In the genomic region with DNA sequence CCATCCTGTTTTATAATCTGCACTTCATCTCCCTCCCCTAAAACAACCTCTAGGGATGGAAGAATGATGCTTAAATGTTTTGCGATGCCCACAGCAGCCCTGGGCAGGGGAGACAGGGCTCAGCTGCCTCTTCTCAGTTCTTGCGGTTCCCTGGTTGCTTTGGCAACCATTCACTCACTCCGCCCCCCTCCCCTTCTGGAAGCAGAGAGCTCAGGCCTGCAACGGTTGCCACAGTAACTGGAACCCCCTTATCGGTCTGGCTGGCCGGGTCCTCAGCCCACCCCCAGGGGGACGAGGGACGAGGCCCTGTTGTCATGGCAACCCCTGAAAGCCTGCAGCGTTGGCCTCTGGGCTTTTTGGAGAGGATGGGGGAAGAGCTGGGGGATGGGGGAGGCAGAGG, we compare ENCODE assay signal across 2 cellular contexts.
TF ChIP-seq lines count a peak whose summit lies in the region.

No MANE protein-coding gene starts in this region.

TF ChIP-seq in K562, 482 proteins besides CTCF, POLR2A, EP300 and RAD21:
- TF ChIP-seq SNIP1 (IDR thresholded peaks at IDR 0.05; ENCODE audit: low read depth) (no peak), RFX1 (IDR thresholded peaks at IDR 0.05) (peak; percentile 80), TCF7L2 (IDR thresholded peaks at IDR 0.05; ENCODE audit: low read depth, low read length) (no peak), CAMTA2 (CRISPR knock-in tag; conservative IDR thresholded peaks at IDR 0.05) (no peak), ZNF24 (IDR thresholded peaks at IDR 0.05) (no peak)
- TF ChIP-seq, protein P1, sequence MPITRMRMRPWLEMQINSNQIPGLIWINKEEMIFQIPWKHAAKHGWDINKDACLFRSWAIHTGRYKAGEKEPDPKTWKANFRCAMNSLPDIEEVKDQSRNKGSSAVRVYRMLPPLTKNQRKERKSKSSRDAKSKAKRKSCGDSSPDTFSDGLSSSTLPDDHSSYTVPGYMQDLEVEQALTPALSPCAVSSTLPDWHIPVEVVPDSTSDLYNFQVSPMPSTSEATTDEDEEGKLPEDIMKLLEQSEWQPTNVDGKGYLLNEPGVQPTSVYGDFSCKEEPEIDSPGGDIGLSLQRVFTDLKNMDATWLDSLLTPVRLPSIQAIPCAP (CRISPR knock-in tag; IDR thresholded peaks at IDR 0.05; ENCODE audit: borderline replicate concordance), result no peak

TF ChIP-seq in neural cell, 6 proteins besides CTCF, POLR2A, EP300 and RAD21:
- TF ChIP-seq, protein P2, sequence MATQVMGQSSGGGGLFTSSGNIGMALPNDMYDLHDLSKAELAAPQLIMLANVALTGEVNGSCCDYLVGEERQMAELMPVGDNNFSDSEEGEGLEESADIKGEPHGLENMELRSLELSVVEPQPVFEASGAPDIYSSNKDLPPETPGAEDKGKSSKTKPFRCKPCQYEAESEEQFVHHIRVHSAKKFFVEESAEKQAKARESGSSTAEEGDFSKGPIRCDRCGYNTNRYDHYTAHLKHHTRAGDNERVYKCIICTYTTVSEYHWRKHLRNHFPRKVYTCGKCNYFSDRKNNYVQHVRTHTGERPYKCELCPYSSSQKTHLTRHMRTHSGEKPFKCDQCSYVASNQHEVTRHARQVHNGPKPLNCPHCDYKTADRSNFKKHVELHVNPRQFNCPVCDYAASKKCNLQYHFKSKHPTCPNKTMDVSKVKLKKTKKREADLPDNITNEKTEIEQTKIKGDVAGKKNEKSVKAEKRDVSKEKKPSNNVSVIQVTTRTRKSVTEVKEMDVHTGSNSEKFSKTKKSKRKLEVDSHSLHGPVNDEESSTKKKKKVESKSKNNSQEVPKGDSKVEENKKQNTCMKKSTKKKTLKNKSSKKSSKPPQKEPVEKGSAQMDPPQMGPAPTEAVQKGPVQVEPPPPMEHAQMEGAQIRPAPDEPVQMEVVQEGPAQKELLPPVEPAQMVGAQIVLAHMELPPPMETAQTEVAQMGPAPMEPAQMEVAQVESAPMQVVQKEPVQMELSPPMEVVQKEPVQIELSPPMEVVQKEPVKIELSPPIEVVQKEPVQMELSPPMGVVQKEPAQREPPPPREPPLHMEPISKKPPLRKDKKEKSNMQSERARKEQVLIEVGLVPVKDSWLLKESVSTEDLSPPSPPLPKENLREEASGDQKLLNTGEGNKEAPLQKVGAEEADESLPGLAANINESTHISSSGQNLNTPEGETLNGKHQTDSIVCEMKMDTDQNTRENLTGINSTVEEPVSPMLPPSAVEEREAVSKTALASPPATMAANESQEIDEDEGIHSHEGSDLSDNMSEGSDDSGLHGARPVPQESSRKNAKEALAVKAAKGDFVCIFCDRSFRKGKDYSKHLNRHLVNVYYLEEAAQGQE (IDR thresholded peaks at IDR 0.05; ENCODE audit: borderline replicate concordance), result peak; percentile 31
- TF ChIP-seq POLR2AphosphoS5 (IDR thresholded peaks at IDR 0.05) (peak; percentile 50), TAF1 (IDR thresholded peaks at IDR 0.05; ENCODE audit: low read depth) (no peak), MXI1 (conservative IDR thresholded peaks at IDR 0.05; ENCODE audit: poor library complexity, severe bottlenecking) (peak; percentile 64)
TF ChIP-seq in neural cell: peak in this region for 3.
